24 cellular contexts compared by ENCODE assay signal in genomic region chr21:30958737-30959136, GRCh38.
DNase-seq lines count a peak whose midpoint lies in the region; ATAC-seq and TF ChIP-seq lines count a peak whose summit lies in the region.
"Had no signal": no experiment of that assay in that cellular context is flagged by ENCODE, and none has a peak within 500 bp of the region (broad histone marks: within the 10 kb centered on the region; RNA-seq: fewer than 3 reads in every experiment).

No MANE protein-coding gene starts in this region.

- H3K9me3 ChIP-seq in liver (ENCODE audit: control insufficient read depth in 4 of 4, low read length in 3 of 4) (no peaks in the 10 kb centered on the region), right lobe of liver (no peaks in the 10 kb centered on the region), testis (no peaks in the 10 kb centered on the region)
- H3K9me3 ChIP-seq: A549, BE2C, BLaER1 had no signal

- DNase-seq in left cardiac atrium (no peak), cardiac septum (ENCODE audit: low spot score) (no peak), right lobe of liver (no peak), testis (no peak), NCI-H524 (lab: John Stamatoyannopoulos, UW) (no peak), NCI-H446 (lab: John Stamatoyannopoulos, UW) (no peak)
- DNase-seq: BE2C; C1 segment of cervical spinal cord; CD4-positive, alpha-beta memory T cell; CD4-positive, CD25-positive, alpha-beta regulatory T cell; CD8-positive, alpha-beta memory T cell; COR-L47; DMS 273 treated with DMSO at 0.1 percent for 48 hours; DMS153; DMS53; DMS79; DND-41; EL; GDM1 had no signal

- TF ChIP-seq RAD21 in liver (IDR thresholded peaks at IDR 0.05): no peak

- TF ChIP-seq POLR2A in right lobe of liver (IDR thresholded peaks at IDR 0.05) (no peak), testis (IDR thresholded peaks at IDR 0.05) (no peak)

- intact Hi-C loops in left cardiac atrium (cut with DNase I): no loop called here
- intact Hi-C loops in cardiac septum (cut with DNase I): no loop called here
- intact Hi-C loops in right lobe of liver (cut with DNase I): no loop called here
- intact Hi-C loops in testis (cut with DNase I; ENCODE audit: low total_unique reads): no loop called here

- H3K27me3 ChIP-seq in liver (ENCODE audit: control insufficient read depth in 4 of 4, insufficient read depth in 4 of 4, low read length in 3 of 4) (no peaks in the 10 kb centered on the region), right lobe of liver (no peaks in the 10 kb centered on the region), testis (no peaks in the 10 kb centered on the region)
- H3K27me3 ChIP-seq: BE2C, BLaER1 had no signal

- WGBS in liver: 77% methylated on average over 7 of the region's 7 CpGs
- 79% methylated on average over 7 of the region's 7 CpGs for WGBS in right lobe of liver (ENCODE audit: insufficient coverage, low coverage, low lambda C conversion rate, missing lambda C conversion rate)
- WGBS in testis, 2 donors: 41 to 57% methylated on average over 7 of the region's 7 CpGs

- H3K27ac ChIP-seq in liver (ENCODE audit: low read depth in 1 of 2, low read length in 2 of 2) (no peak overlapping the region), right lobe of liver (no peak overlapping the region), testis (peak overlapping the region; percentile 31 to 65)
- H3K27ac ChIP-seq: 22Rv1, A549, BLaER1 had no signal

- H3K4me1 ChIP-seq in liver (ENCODE audit: control insufficient read depth in 4 of 4, insufficient read depth in 4 of 4, low read length in 3 of 4) (no peaks in the 10 kb centered on the region), right lobe of liver (no peaks in the 10 kb centered on the region), testis (no peaks in the 10 kb centered on the region)
- H3K4me1 ChIP-seq: A549, BE2C, BLaER1 had no signal

- H3K9ac ChIP-seq in liver (ENCODE audit: low read depth in 1 of 2, low read length in 2 of 2): no peak overlapping the region
- H3K9ac ChIP-seq: BLaER1 had no signal

- ATAC-seq in left cardiac atrium: peak; percentile 76 to 84
- ATAC-seq in right lobe of liver: no peak
- ATAC-seq: A549, GM12878 had no signal

- TF ChIP-seq CTCF in liver (IDR thresholded peaks at IDR 0.05; ENCODE audit: low read depth, low read length, missing input control) (no peak), right lobe of liver (IDR thresholded peaks at IDR 0.05) (no peak), testis (IDR thresholded peaks at IDR 0.05) (no peak)

- H3K36me3 ChIP-seq in liver (ENCODE audit: control insufficient read depth in 4 of 4, insufficient read depth in 3 of 4, low read depth in 1 of 4, low read length in 3 of 4): no peaks in the 10 kb centered on the region
- no peaks in the 10 kb centered on the region for H3K36me3 ChIP-seq in right lobe of liver
- H3K36me3 ChIP-seq in testis (ENCODE audit: low read depth, missing control alignments): no peaks in the 10 kb centered on the region
- H3K36me3 ChIP-seq: BE2C, BLaER1 had no signal

- H3K4me3 ChIP-seq in liver (ENCODE audit: low read depth in 1 of 3, low read length in 3 of 3) (no peak overlapping the region), right lobe of liver (no peak overlapping the region), testis (no peak overlapping the region)
- H3K4me3 ChIP-seq: A549, BLaER1, GM12878 had no signal

TF ChIP-seq in liver, 16 proteins besides CTCF, POLR2A, EP300 and RAD21:
- TF ChIP-seq NR2F2 (IDR thresholded peaks at IDR 0.05) (peak; percentile 26), TAF1 (conservative IDR thresholded peaks at IDR 0.05) (no peak)

Comparison
In these comparisons a context has a peak if more than half of its experiments do, and no peak if none do; other contexts are left out.
1. ATAC-seq: peak in left cardiac atrium (2 of 2); none in right lobe of liver (0 of 4).
2. H3K27ac ChIP-seq: peak in testis (2 of 2); none in liver (0 of 2) and right lobe of liver (0 of 3).